Comparison of ENCODE assay signal across 14 cellular contexts in the genomic region with DNA sequence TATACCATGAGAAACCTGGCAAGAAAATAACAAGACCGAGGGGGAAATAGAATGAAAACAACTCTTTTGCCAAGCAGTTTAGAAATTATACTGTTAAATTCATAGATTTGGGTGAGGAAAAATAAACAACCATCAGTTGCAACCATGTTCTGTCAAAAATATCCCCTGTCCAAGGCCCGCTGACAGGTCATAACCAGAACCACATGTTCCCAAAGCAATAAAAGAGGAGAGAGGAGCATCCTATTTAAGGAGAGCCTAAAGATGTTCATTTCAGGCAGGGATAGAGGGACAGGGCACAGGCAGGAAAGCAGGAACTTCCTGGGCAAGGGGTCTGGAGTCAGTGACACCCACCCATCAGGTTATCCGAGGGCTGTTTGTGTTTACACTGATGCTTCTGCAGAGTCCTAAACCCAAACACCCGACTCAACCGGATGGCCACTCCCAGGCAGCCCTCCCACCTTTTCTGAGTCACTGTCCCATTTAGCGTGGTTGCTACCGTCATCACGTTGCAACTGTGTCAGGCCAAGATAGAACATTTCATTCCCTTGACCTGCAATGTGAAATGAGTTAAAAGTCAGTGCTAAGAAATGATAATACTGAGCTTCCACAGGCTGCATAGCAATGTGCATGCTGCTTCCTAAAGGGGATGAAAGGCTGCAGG.
DNase-seq lines count a peak whose midpoint lies in the region; ATAC-seq and TF ChIP-seq lines count a peak whose summit lies in the region.
"Had no signal": no experiment of that assay in that cellular context is flagged by ENCODE, and none has a peak within 500 bp of the region (broad histone marks: within the 10 kb centered on the region; RNA-seq: fewer than 3 reads in every experiment).

No MANE protein-coding gene starts in this region.

- peaks cover 0 to 27% (median 4%) of the 10 kb centered on the region in 3 donors for H3K4me1 ChIP-seq in gastroesophageal sphincter

- no peaks in the 10 kb centered on the region for H3K36me3 Mint-ChIP-seq in WTC11
- H3K36me3 Mint-ChIP-seq in activated CD4-positive, alpha-beta T cell treated with anti-CD3 and anti-CD28 coated beads, Interleukin-2, amount 10 ng/mL, durations not matched to agents 24 days and 14 days (ENCODE audit: low read depth), result no peaks in the 10 kb centered on the region

- H3K27me3 Mint-ChIP-seq in WTC11 (ENCODE audit: low read depth), result no peaks in the 10 kb centered on the region
- no peaks in the 10 kb centered on the region for H3K27me3 Mint-ChIP-seq in activated CD4-positive, alpha-beta T cell treated with anti-CD3 and anti-CD28 coated beads, Interleukin-2, amount 10 ng/mL, durations not matched to agents 24 days and 14 days
- H3K27me3 Mint-ChIP-seq: CD4-positive, alpha-beta T cell; progenitor cell of endocrine pancreas had no signal

- H3K27me3 ChIP-seq in gastroesophageal sphincter, result no peaks in the 10 kb centered on the region

- H3K4me3 Mint-ChIP-seq in WTC11, result no peak overlapping the region
- no peak overlapping the region for H3K4me3 Mint-ChIP-seq in activated CD4-positive, alpha-beta T cell treated with anti-CD3 and anti-CD28 coated beads, Interleukin-2, amount 10 ng/mL, durations not matched to agents 24 days and 14 days
- H3K4me3 Mint-ChIP-seq: CD4-positive, alpha-beta T cell had no signal

- 44 to 68% methylated on average over 2 to 7 of the region's 8 CpGs for WGBS in gastroesophageal sphincter (ENCODE audit: low coverage in 1 of 2), 2 donors

- POLR2A ChIA-PET in WTC11 (lab: Charles Lee), result no interaction called here

- peaks cover 6% of the 10 kb centered on the region for H3K4me1 Mint-ChIP-seq in WTC11
- H3K4me1 Mint-ChIP-seq in activated CD4-positive, alpha-beta T cell treated with anti-CD3 and anti-CD28 coated beads, Interleukin-2, amount 10 ng/mL, durations not matched to agents 24 days and 14 days, result peaks cover 2% of the 10 kb centered on the region

- peaks cover 0 to 22% of the 10 kb centered on the region in 2 donors for H3K36me3 ChIP-seq in gastroesophageal sphincter
- H3K36me3 ChIP-seq: WERI-Rb-1 had no signal

- intact Hi-C loops in activated CD4-positive, alpha-beta T cell treated with anti-CD3 and anti-CD28 coated beads, Interleukin-2, amount 10 ng/mL, durations not matched to agents 24 days and 14 days (cut with micrococcal nuclease), result no loop called here

- H3K27ac Mint-ChIP-seq in WTC11, result no peak overlapping the region
- no peak overlapping the region for H3K27ac Mint-ChIP-seq in activated CD4-positive, alpha-beta T cell treated with anti-CD3 and anti-CD28 coated beads, Interleukin-2, amount 10 ng/mL, durations not matched to agents 24 days and 14 days
- H3K27ac Mint-ChIP-seq: CD4-positive, alpha-beta T cell; progenitor cell of endocrine pancreas had no signal

- CTCF ChIA-PET in WTC11 (lab: Charles Lee), result no interaction called here

- TF ChIP-seq CTCF in WTC11 (IDR thresholded peaks at IDR 0.05) (no peak), gastroesophageal sphincter (IDR thresholded peaks at IDR 0.05) (no peak)

- peaks cover 7% of the 10 kb centered on the region for H3K9me3 Mint-ChIP-seq in WTC11
- no peaks in the 10 kb centered on the region for H3K9me3 Mint-ChIP-seq in activated CD4-positive, alpha-beta T cell treated with anti-CD3 and anti-CD28 coated beads, Interleukin-2, amount 10 ng/mL, durations not matched to agents 24 days and 14 days
- H3K9me3 Mint-ChIP-seq: CD4-positive, alpha-beta T cell had no signal

- peak overlapping the region in 3 of 4 donors; percentile 18 to 42 (median 28) for H3K27ac ChIP-seq in gastroesophageal sphincter
- H3K27ac ChIP-seq: KMS-11, WERI-Rb-1 had no signal

- peak; percentile 61 for DNase-seq in GM03348 (ENCODE audit: low spot score)
- no peak for DNase-seq in WTC11 (ENCODE audit: low spot score)
- peak; percentile 91 for DNase-seq in skeletal muscle cell (ENCODE audit: low read depth)
- no peak for DNase-seq in NCI-H1417 treated with DMSO at 0.1 percent for 48 hours (lab: John Stamatoyannopoulos, UW)
- DNase-seq in activated CD4-positive, alpha-beta T cell treated with anti-CD3 and anti-CD28 coated beads, Interleukin-2, amount 10 ng/mL, durations not matched to agents 24 days and 14 days, result no peak
- no peak for DNase-seq in activated CD4-positive, alpha-beta T cell treated with anti-CD3 and anti-CD28 coated beads, Interleukin-2, amount 50 U/mL, for 4 hours
- DNase-seq: CD4-positive, alpha-beta T cell; foreskin melanocyte; NCI-H226; WERI-Rb-1 had no signal

- H3K9me3 ChIP-seq in gastroesophageal sphincter, result no peaks in the 10 kb centered on the region

- TF ChIP-seq POLR2A in gastroesophageal sphincter (IDR thresholded peaks at IDR 0.05), result no peak

- no peak overlapping the region for H3K4me3 ChIP-seq in gastroesophageal sphincter
- no peak overlapping the region for H3K4me3 ChIP-seq in skeletal muscle cell (ENCODE audit: low read depth, low read length)

- ATAC-seq in WTC11, result peak; percentile 50; the same call in 1 of the 2 replicates
- peak; percentile 73 for ATAC-seq in gastroesophageal sphincter
- no peak for ATAC-seq in GM21723 (IDR thresholded peaks at IDR 0.05; ENCODE audit: unreplicated experiment)

- TF ChIP-seq EP300 in gastroesophageal sphincter (IDR thresholded peaks at IDR 0.05), result no peak

TF ChIP-seq in WTC11, 78 proteins besides CTCF, POLR2A, EP300 and RAD21:
- TF ChIP-seq ZBTB43 (CRISPR knock-in tag; IDR thresholded peaks at IDR 0.05), result no peak
- TF ChIP-seq USF1 (CRISPR knock-in tag; IDR thresholded peaks at IDR 0.05), result no peak
- TF ChIP-seq TEAD4 (CRISPR knock-in tag; IDR thresholded peaks at IDR 0.05), result no peak
- no peak for TF ChIP-seq ZNF138 (CRISPR knock-in tag; conservative IDR thresholded peaks at IDR 0.05)
- TF ChIP-seq ZNF232 (CRISPR knock-in tag; IDR thresholded peaks at IDR 0.05), result no peak
- no peak for TF ChIP-seq OVOL2 (CRISPR knock-in tag; IDR thresholded peaks at IDR 0.05; ENCODE audit: borderline replicate concordance)
TF ChIP-seq in WTC11: peak in this region for 0.

Comparison
In these comparisons a context has a peak if more than half of its experiments do, and no peak if none do; other contexts are left out.
1. DNase-seq: peak in GM03348 (single experiment) and skeletal muscle cell (single experiment); none in WTC11 (single experiment), NCI-H1417 treated with DMSO at 0.1 percent for 48 hours (single experiment), activated CD4-positive, alpha-beta T cell treated with anti-CD3 and anti-CD28 coated beads, Interleukin-2, amount 10 ng/mL, durations not matched to agents 24 days and 14 days (single experiment) and activated CD4-positive, alpha-beta T cell treated with anti-CD3 and anti-CD28 coated beads, Interleukin-2, amount 50 U/mL, for 4 hours (0 of 2).